ENCODE assay signal across 10 cellular contexts in genomic region chr9:122005597-122005996, GRCh38.
DNase-seq lines count a peak whose midpoint lies in the region; ATAC-seq, FAIRE-seq and TF ChIP-seq lines count a peak whose summit lies in the region.
"Had no signal": no experiment of that assay in that cellular context is flagged by ENCODE, and none has a peak within 500 bp of the region (broad histone marks: within the 10 kb centered on the region; RNA-seq: fewer than 3 reads in every experiment).

No MANE protein-coding gene starts in this region.

- no peaks in the 10 kb centered on the region for H3K79me2 ChIP-seq in HepG2 (ENCODE audit: insufficient read depth, low read length)

- TF ChIP-seq RAD21 in Ishikawa (IDR thresholded peaks at IDR 0.05; ENCODE audit: low read depth) (peak; percentile 41; the same call in 1 of the 2 replicates), HepG2 (CRISPR knock-in tag; IDR thresholded peaks at IDR 0.05) (no peak)

- TF ChIP-seq POLR2A in HepG2 (IDR thresholded peaks at IDR 0.05; ENCODE audit: insufficient read depth in 1 of 2, low read depth in 2 of 2, low read length in 2 of 2), result no peak

- H3K4me1 Mint-ChIP-seq in Calu3 (ENCODE audit: low read depth, unreplicated experiment), result no peaks in the 10 kb centered on the region

- H3K36me3 Mint-ChIP-seq in Calu3 (ENCODE audit: insufficient read depth, unreplicated experiment), result no peaks in the 10 kb centered on the region

- POLR2A ChIA-PET in HepG2 (lab: Yijun Ruan, JAX), result no interaction called here

- peak; percentile 22 for TF ChIP-seq CTCF in Calu3 (IDR thresholded peaks at IDR 0.05; ENCODE audit: unreplicated experiment)
- TF ChIP-seq CTCF in HepG2 (CRISPR knock-in tag; IDR thresholded peaks at IDR 0.05), result peak; percentile 54

- H3K27me3 Mint-ChIP-seq in Calu3 (ENCODE audit: unreplicated experiment), result no peaks in the 10 kb centered on the region

- in situ Hi-C loops in T47D (cut with HindIII; ENCODE audit: low pct_unique_long_range_greater_than_20kb, low sequenced_read_pairs) (no loop called here), HepG2 (cut with HindIII; ENCODE audit: extremely low pct_ligation_motif_present, low pct_unique_long_range_greater_than_20kb) (no loop called here)

- no peak overlapping the region for H3K9ac ChIP-seq in HepG2 (ENCODE audit: insufficient read depth, low read depth, low read length)

- no peak for TF ChIP-seq EP300 in Ishikawa (IDR thresholded peaks at IDR 0.05; ENCODE audit: borderline replicate concordance)
- TF ChIP-seq EP300 in HepG2 (IDR thresholded peaks at IDR 0.05; ENCODE audit: low read depth in 2 of 2, low read length in 2 of 2), result no peak
- TF ChIP-seq EP300 in HepG2 (CRISPR knock-in tag; IDR thresholded peaks at IDR 0.05; ENCODE audit: borderline replicate concordance), result no peak

- H4K20me1 ChIP-seq in HepG2 (ENCODE audit: insufficient read depth, low read length), result no peaks in the 10 kb centered on the region

- H3K27me3 ChIP-seq in HepG2 (ENCODE audit: control insufficient read depth in 1 of 2, insufficient read depth in 2 of 2, low read length in 2 of 2), result no peaks in the 10 kb centered on the region

- WGBS in HepG2 (ENCODE audit: low lambda C conversion rate), result 11% methylated on average over 1 of the region's 1 CpG

- no peaks in the 10 kb centered on the region for H3K9me3 Mint-ChIP-seq in Calu3 (ENCODE audit: low read depth, unreplicated experiment)

- no peaks in the 10 kb centered on the region for H3K9me3 ChIP-seq in HepG2 (ENCODE audit: low read length)

- DNase-seq in Calu3, result peak; percentile 44
- DNase-seq in T47D (ENCODE audit: low read depth in 1 of 2, low spot score in 1 of 2), result peak; percentile 60 to 77
- no peak for DNase-seq in HepG2 (ENCODE audit: low spot score)
- DNase-seq in SK-N-DZ (ENCODE audit: low spot score), result no peak
- DNase-seq: NCI-H774, posterior cingulate gyrus had no signal

- no peak overlapping the region for H3K4me3 ChIP-seq in HepG2 (replicated peaks in 1 of 3; ENCODE audit: insufficient read depth in 1 of 3, low read depth in 2 of 3, low read length in 3 of 3)

- peak; percentile 55 for FAIRE-seq in HepG2 (lab: Jason Lieb, UNC)

- H3K27ac ChIP-seq in HepG2 (ENCODE audit: extremely low read length, insufficient read depth, low read length), result no peak overlapping the region

- no peaks in the 10 kb centered on the region for H3K36me3 ChIP-seq in HepG2 (replicated peaks in 1 of 2; ENCODE audit: control insufficient read depth in 1 of 2, insufficient read depth in 2 of 2, low read length in 2 of 2)

- H3K4me2 ChIP-seq in HepG2 (ENCODE audit: low read depth, low read length), result no peak overlapping the region

- ATAC-seq in HepG2 (peak; percentile 85), HG03520 (IDR thresholded peaks at IDR 0.05; ENCODE audit: unreplicated experiment) (no peak), GM21528 (IDR thresholded peaks at IDR 0.05; ENCODE audit: low FRiP score, unreplicated experiment) (no peak), HG02623 (IDR thresholded peaks at IDR 0.05; ENCODE audit: unreplicated experiment) (no peak)

- H3K27ac Mint-ChIP-seq in Calu3 (ENCODE audit: unreplicated experiment), result no peak overlapping the region

- H2AFZ ChIP-seq in HepG2 (ENCODE audit: low read length), result no peak overlapping the region

- intact Hi-C loops in Calu3 (cut with micrococcal nuclease; ENCODE audit: unreplicated experiment), result no loop called here
- intact Hi-C loops in HepG2 (cut with micrococcal nuclease; ENCODE audit: unreplicated experiment), result no loop called here

- peaks cover 20% of the 10 kb centered on the region for H3K4me1 ChIP-seq in HepG2 (ENCODE audit: insufficient read depth, low read length)

- H3K4me3 Mint-ChIP-seq in Calu3 (ENCODE audit: low read depth, unreplicated experiment), result no peak overlapping the region

- no TSS peak for BruUV-seq in Calu3 (replicated peaks; lab: Mats Ljungman, UMichigan)
- no TSS peak for BruUV-seq in HepG2 (replicated peaks; lab: Mats Ljungman, UMichigan)

- CTCF ChIA-PET in Calu3 (lab: Charles Lee) (interaction anchor here (0.6 to 1.1 kb wide), 2 partner anchors 104 to 460 kb away, joined by 4 read pairs; no protein-coding TSS in a partner anchor), HepG2 (lab: Yijun Ruan, JAX; ENCODE audit: low intra/inter-chr PET ratio, low total read pairs) (no interaction called here)

TF ChIP-seq in Ishikawa, 13 proteins besides CTCF, POLR2A, EP300 and RAD21 (continues in another document):
- TF ChIP-seq CREB1 (IDR thresholded peaks at IDR 0.05; ENCODE audit: low read depth), result no peak
- TF ChIP-seq EGR1 (IDR thresholded peaks at IDR 0.05), result no peak
- TF ChIP-seq TAF1 (IDR thresholded peaks at IDR 0.05; ENCODE audit: low read depth), result no peak
- no peak for TF ChIP-seq CEBPB (IDR thresholded peaks at IDR 0.05)
- no peak for TF ChIP-seq NFIC (IDR thresholded peaks at IDR 0.05)
- no peak for TF ChIP-seq YY1 (IDR thresholded peaks at IDR 0.05; ENCODE audit: low read depth)
- TF ChIP-seq, protein P1, sequence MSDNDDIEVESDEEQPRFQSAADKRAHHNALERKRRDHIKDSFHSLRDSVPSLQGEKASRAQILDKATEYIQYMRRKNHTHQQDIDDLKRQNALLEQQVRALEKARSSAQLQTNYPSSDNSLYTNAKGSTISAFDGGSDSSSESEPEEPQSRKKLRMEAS (IDR thresholded peaks at IDR 0.05), result no peak
- no peak for TF ChIP-seq REST (IDR thresholded peaks at IDR 0.05; ENCODE audit: low read depth)
- TF ChIP-seq TCF12 (IDR thresholded peaks at IDR 0.05; ENCODE audit: low read depth), result no peak
- no peak for TF ChIP-seq TEAD4 (IDR thresholded peaks at IDR 0.05)

TF ChIP-seq in HepG2, 621 proteins besides CTCF, POLR2A, EP300 and RAD21:
- TF ChIP-seq STAG1 (CRISPR knock-in tag; IDR thresholded peaks at IDR 0.05), result peak; percentile 53
- TF ChIP-seq NCOA5 (CRISPR knock-in tag; IDR thresholded peaks at IDR 0.05), result no peak
- no peak for TF ChIP-seq IKZF5 (CRISPR knock-in tag; IDR thresholded peaks at IDR 0.05)
- TF ChIP-seq AGO1 (IDR thresholded peaks at IDR 0.05; ENCODE audit: low read depth, low read length, poor library complexity, severe bottlenecking), result no peak
TF ChIP-seq in HepG2: peak in this region for 1.

Comparison
In these comparisons a context has a peak if more than half of its experiments do, and no peak if none do; other contexts are left out.
1. DNase-seq: peak in Calu3 (single experiment) and T47D (2 of 2); none in HepG2 (single experiment) and SK-N-DZ (single experiment).